ENCODE assay signal across 8 cellular contexts in genomic region chr12:121637231-121637914, GRCh38. TPM values are rescaled to one million over a fixed set of nuclear protein-coding genes. Genes with fewer than 3 reads are reported as not detected.
DNase-seq lines count a peak whose midpoint lies in the region; ATAC-seq and TF ChIP-seq lines count a peak whose summit lies in the region.

No MANE protein-coding gene starts in this region.

- intact Hi-C loops in left ventricle myocardium superior (cut with micrococcal nuclease) = no loop called here

- H3K27ac Mint-ChIP-seq in neural progenitor cell = no peak overlapping the region

- H3K4me1 Mint-ChIP-seq in neural progenitor cell = peaks cover 18% of the 10 kb centered on the region

- H3K79me2 ChIP-seq in neural progenitor cell (ENCODE audit: low read depth) = peaks cover 61% of the 10 kb centered on the region

- H3K27me3 ChIP-seq in thymus (ENCODE audit: control insufficient read depth, insufficient read depth) (no peaks in the 10 kb centered on the region), neural progenitor cell (no peaks in the 10 kb centered on the region)

- H3K4me1 ChIP-seq in thymus (ENCODE audit: control insufficient read depth, insufficient read depth, low read length) (peaks cover 24% of the 10 kb centered on the region), neural progenitor cell (peaks cover 12% of the 10 kb centered on the region)

- peaks cover 12% of the 10 kb centered on the region for H3F3A ChIP-seq in neural progenitor cell (ENCODE audit: low read depth)

- peak; percentile 36 for DNase-seq in activated T-cell treated with anti-CD3 and anti-CD28 coated beads for 1 hour (ENCODE audit: low read depth)
- no peak for DNase-seq in activated T-cell treated with anti-CD3 and anti-CD28 coated beads for 4 hours
- DNase-seq in left ventricle myocardium superior = peak; percentile 46
- no peak for DNase-seq in midbrain (lab: John Stamatoyannopoulos, UW)
- DNase-seq in neural progenitor cell (ENCODE audit: low spot score) = no peak

- peaks cover 1% of the 10 kb centered on the region for H3K9me3 ChIP-seq in thymus (ENCODE audit: control insufficient read depth)
- no peaks in the 10 kb centered on the region for H3K9me3 ChIP-seq in neural progenitor cell (ENCODE audit: low read depth)

- ATAC-seq in activated CD4-positive, CD25-positive, alpha-beta regulatory T cell treated with anti-CD3 and anti-CD28 coated beads, Interleukin-2, amount 50 U/mL, for 24 hours = peak; percentile 74 to 76
- ATAC-seq in left ventricle myocardium superior = peak; percentile 47
- ATAC-seq in HG03432 (IDR thresholded peaks at IDR 0.05; ENCODE audit: unreplicated experiment) = no peak

- H3K36me3 ChIP-seq in thymus (ENCODE audit: control insufficient read depth, insufficient read depth) (peaks cover 18% of the 10 kb centered on the region), neural progenitor cell (no peaks in the 10 kb centered on the region)

- H2AFZ ChIP-seq in neural progenitor cell (replicated peaks) = no peak overlapping the region

- H3K27me3 Mint-ChIP-seq in neural progenitor cell (ENCODE audit: insufficient read depth, low read depth) = peaks cover 3% of the 10 kb centered on the region

- peaks cover 14% of the 10 kb centered on the region for H4K20me1 ChIP-seq in neural progenitor cell (ENCODE audit: low read depth)

- peaks cover 6% of the 10 kb centered on the region for H3K36me3 Mint-ChIP-seq in neural progenitor cell

- 20% methylated on average over 10 of the region's 10 CpGs for WGBS in thymus

- no peak for TF ChIP-seq CTCF in neural progenitor cell (IDR thresholded peaks at IDR 0.05)

- H3K4me3 Mint-ChIP-seq in neural progenitor cell = no peak overlapping the region

- no peak overlapping the region for H3K9ac ChIP-seq in neural progenitor cell

- no peak overlapping the region for H3K4me2 ChIP-seq in neural progenitor cell

- H3K27ac ChIP-seq in thymus (ENCODE audit: low read depth) (peak overlapping the region; percentile 95), neural progenitor cell (no peak overlapping the region)

- no peaks in the 10 kb centered on the region for H3K9me3 Mint-ChIP-seq in neural progenitor cell

- H3K4me3 ChIP-seq in thymus (ENCODE audit: low read length) (peak overlapping the region; percentile 23), neural progenitor cell (no peak overlapping the region)

RNA-seq across cellular contexts. Expression of gene ORAI1, which starts 11.0 kb away (rescaled TPM):
- total RNA-seq in left ventricle myocardium superior (10.1 TPM), neural progenitor cell (ENCODE audit: low replicate concordance) (8.0 and 10.6 TPM in 2 replicates)
- 12.8 TPM for polyA plus RNA-seq in thymus

RNA-seq across cellular contexts. Expression of gene MORN3, which starts 32.1 kb away (rescaled TPM):
- total RNA-seq in left ventricle myocardium superior = not detected
- polyA plus RNA-seq in thymus = 4.9 TPM
- 0.19 and 1.3 TPM in 2 replicates for total RNA-seq in neural progenitor cell (ENCODE audit: low replicate concordance)

RNA-seq across cellular contexts. Expression of gene KDM2B, which starts 56.5 kb away (rescaled TPM):
- total RNA-seq in left ventricle myocardium superior = 14.1 TPM
- 25.9 TPM for polyA plus RNA-seq in thymus
- total RNA-seq in neural progenitor cell (ENCODE audit: low replicate concordance) = 85.3 and 158 TPM in 2 replicates

Comparison
In these comparisons a context has a peak if more than half of its experiments do, and no peak if none do; other contexts are left out.
1. DNase-seq: peak in activated T-cell treated with anti-CD3 and anti-CD28 coated beads for 1 hour (single experiment) and left ventricle myocardium superior (single experiment); none in activated T-cell treated with anti-CD3 and anti-CD28 coated beads for 4 hours (single experiment), midbrain (single experiment) and neural progenitor cell (single experiment).